In the genomic region with DNA sequence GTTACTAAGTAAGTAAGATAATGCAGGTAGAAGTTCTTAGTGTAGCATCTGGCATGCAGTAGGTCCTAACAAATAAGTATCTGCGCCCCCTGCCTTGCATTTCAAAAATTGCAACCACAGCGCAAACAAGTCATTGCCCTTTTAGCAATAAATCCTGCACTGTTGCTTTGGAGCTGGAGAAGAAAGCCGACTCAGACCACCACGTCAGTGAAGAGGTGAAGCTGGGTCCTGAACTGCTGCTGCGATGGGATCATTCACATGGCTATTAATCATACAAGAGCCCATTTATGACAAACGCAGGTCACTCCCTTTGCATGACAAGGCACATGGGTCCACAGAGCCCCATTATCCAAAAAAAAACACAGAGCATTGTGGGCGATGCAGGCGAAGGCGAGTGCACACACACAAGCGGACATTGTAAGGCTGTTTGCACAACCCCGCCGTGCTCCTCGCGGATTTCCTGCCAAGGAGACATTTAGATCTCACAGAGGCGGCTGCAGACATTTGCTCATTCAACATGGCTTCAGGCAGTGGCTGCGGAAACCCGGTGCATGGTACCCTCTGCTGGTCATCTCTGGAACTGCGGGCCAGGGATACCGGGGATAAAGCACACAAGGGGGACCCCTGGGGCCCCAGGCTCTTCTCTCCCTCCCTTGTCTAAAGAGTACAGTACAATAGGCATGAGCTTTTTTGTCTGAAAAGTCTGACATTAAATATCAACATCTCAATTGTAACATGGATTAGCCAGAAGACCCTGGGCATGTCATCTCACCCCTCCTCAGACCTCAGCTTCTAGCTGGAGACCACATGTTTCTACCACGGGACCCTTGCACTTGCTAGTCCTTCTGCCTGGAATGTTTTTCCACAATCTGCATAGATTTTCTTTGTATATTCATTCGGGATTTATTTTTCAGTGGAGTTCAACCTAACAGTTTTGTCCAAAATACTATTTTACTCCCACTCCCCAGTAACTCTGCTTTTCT, we compare ENCODE assay signal across 8 cellular contexts. TPM values are rescaled to one million over a fixed set of nuclear protein-coding genes. Genes with fewer than 3 reads are reported as not detected.
A peak's percentile ranks its signal among the peaks of the same experiment; 100 is the strongest.
DNase-seq lines count a peak whose midpoint lies in the region; ATAC-seq and TF ChIP-seq lines count a peak whose summit lies in the region.

No MANE protein-coding gene starts in this region.

- H3K4me3 ChIP-seq in rectal smooth muscle tissue (ENCODE audit: low read length) (peak overlapping the region; percentile 72), aorta (ENCODE audit: low read length in 2 of 2) (peak overlapping the region in 1 of 2 donors; percentile 11)

- peak; percentile 98 for TF ChIP-seq CTCF in GM12874 (IDR thresholded peaks at IDR 0.05; ENCODE audit: insufficient read depth, low read depth, low read length)

- H3K27ac ChIP-seq in angular gyrus (ENCODE audit: low read depth, low read length) (peak overlapping the region; percentile 67), rectal smooth muscle tissue (ENCODE audit: low read depth, low read length) (no peak overlapping the region), aorta (ENCODE audit: low read depth in 1 of 2, low read length in 2 of 2) (no peak overlapping the region)

- peak; percentile 75 for DNase-seq in NCI-H1092 treated with DMSO at 0.1 percent for 48 hours (lab: John Stamatoyannopoulos, UW)
- DNase-seq in T-helper 1 cell: peak; percentile 54 to 75 (median 61)
- peak; percentile 73 for DNase-seq in hepatic stellate cell (ENCODE audit: low spot score)
- DNase-seq in aorta: peak; percentile 85 to 94

- peak; percentile 91 for ATAC-seq in HG02678 (IDR thresholded peaks at IDR 0.05; ENCODE audit: unreplicated experiment)
- peak; percentile 92 for ATAC-seq in aorta (ENCODE audit: low FRiP score)

- H3K4me1 ChIP-seq in rectal smooth muscle tissue (ENCODE audit: control insufficient read depth, insufficient read depth, low read length): no peaks in the 10 kb centered on the region
- H3K4me1 ChIP-seq in aorta (ENCODE audit: control insufficient read depth in 1 of 2, insufficient read depth in 2 of 2, low read length in 2 of 2): no peaks in the 10 kb centered on the region

- H3K9me3 ChIP-seq in aorta (ENCODE audit: control insufficient read depth, low read length): no peaks in the 10 kb centered on the region

- 4 to 5% methylated on average over 21 of the region's 21 CpGs for WGBS in aorta, 2 donors

- no peaks in the 10 kb centered on the region for H3K36me3 ChIP-seq in rectal smooth muscle tissue (ENCODE audit: control insufficient read depth, insufficient read depth, low read length)
- H3K36me3 ChIP-seq in aorta (ENCODE audit: control insufficient read depth in 1 of 2, insufficient read depth in 2 of 2, low read length in 1 of 2): no peaks in the 10 kb centered on the region

- no peaks in the 10 kb centered on the region for H3K27me3 ChIP-seq in rectal smooth muscle tissue (ENCODE audit: control insufficient read depth, insufficient read depth, low read length)
- no peaks in the 10 kb centered on the region for H3K27me3 ChIP-seq in aorta (ENCODE audit: control insufficient read depth in 1 of 2, insufficient read depth in 2 of 2, low read length in 1 of 2)

- intact Hi-C loops in aorta (cut with DNase I): loop anchor here (2.0 to 10.0 kb wide), 3 partner anchors 56 to 972 kb away; no protein-coding TSS in a partner anchor

- peak overlapping the region; percentile 27 for H3K9ac ChIP-seq in rectal smooth muscle tissue (ENCODE audit: low read length)

RNA-seq across cellular contexts. Expression of a gene that starts 56.7 kb away (rescaled TPM):
- 10 to 100 TPM; 12.8 to 24.9 TPM for total RNA-seq in aorta
- 1 to 10 TPM; 1.9 to 3.0 TPM for polyA plus RNA-seq in aorta
